Comparison of ENCODE assay signal across 8 cellular contexts in the genomic region with DNA sequence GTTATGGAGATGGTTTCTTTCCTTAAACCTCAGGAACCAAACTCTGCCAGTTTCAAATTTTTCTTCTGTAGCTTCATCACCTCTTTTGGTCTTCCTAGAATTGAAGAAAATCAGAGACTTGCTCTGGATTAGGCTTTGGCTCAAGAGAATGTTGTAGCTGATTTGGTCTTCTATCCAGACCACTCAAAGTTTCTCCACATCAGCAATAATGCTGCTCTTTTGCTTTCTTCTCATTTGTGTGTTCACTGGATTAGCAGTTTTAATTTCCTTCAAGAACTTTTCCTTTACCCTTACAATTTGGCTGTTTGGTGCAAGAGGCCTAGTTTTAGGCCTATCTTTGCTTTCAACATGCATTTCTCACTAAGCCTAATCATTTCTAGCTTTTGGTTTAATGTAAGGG.
"Had no signal": no experiment of that assay in that cellular context is flagged by ENCODE, and none has a peak within 500 bp of the region (broad histone marks: within the 10 kb centered on the region; RNA-seq: fewer than 3 reads in every experiment).

No MANE protein-coding gene starts in this region.

- H3K27ac ChIP-seq: GM23248 had no signal

- H3K27me3 Mint-ChIP-seq: IgD-negative memory B cell had no signal

- H3K9ac ChIP-seq: GM23248 had no signal

- DNase-seq: GM23248, H9, HCEC 1CT, KBM-7 had no signal

- FAIRE-seq: H1, H54, HTR-8/SVneo had no signal

- H3K4me3 Mint-ChIP-seq: H9, IgD-negative memory B cell had no signal

- H3K9me3 Mint-ChIP-seq: IgD-negative memory B cell had no signal

- H3K27ac Mint-ChIP-seq: H9, IgD-negative memory B cell had no signal

- H2AFZ ChIP-seq: GM23248 had no signal

- H3K4me3 ChIP-seq: GM23248 had no signal

- H3K4me1 Mint-ChIP-seq: H9, IgD-negative memory B cell had no signal
